ENCODE assay signal across 29 cellular contexts in genomic region chr16:57682809-57683318, GRCh38. TPM values are rescaled to one million over a fixed set of nuclear protein-coding genes. Genes with fewer than 3 reads are reported as not detected.
"Had no signal": no experiment of that assay in that cellular context is flagged by ENCODE, and none has a peak within 500 bp of the region (broad histone marks: within the 10 kb centered on the region; RNA-seq: fewer than 3 reads in every experiment).

No MANE protein-coding gene starts in this region.

- H3K4me1 ChIP-seq: gastrocnemius medialis, tibial nerve, vagina had no signal

- H3K27me3 ChIP-seq: breast epithelium, dorsolateral prefrontal cortex, esophagus squamous epithelium, gastrocnemius medialis, left lung, stomach, tibial nerve, vagina had no signal

- H3K27ac Mint-ChIP-seq: activated B cell treated with CpG ODN at 0.5 μM for 24 hours; activated CD4-positive, alpha-beta T cell treated with anti-CD3 and anti-CD28 coated beads for 36 hours; activated naive CD4-positive, alpha-beta T cell treated with anti-CD3 and anti-CD28 coated beads for 36 hours; natural killer cell treated with Interleukin-12 subunit alpha and Interleukin-12 subunit beta and Interleukin-15 and Interleukin-18, amount 100 ng/mL, for 72 hours; stimulated activated memory B cell treated with anti-CD40 and anti-IgM and Interleukin-4, amounts not matched to agents 10 μg/mL and 1 μg/mL and 100 μg/mL, for 72 hours had no signal

- H3K4me3 ChIP-seq: breast epithelium, dorsolateral prefrontal cortex, esophagus squamous epithelium, gastrocnemius medialis, left lung, lung, smooth muscle cell, stomach, suprapubic skin, tibial nerve, vagina had no signal

- FAIRE-seq: astrocyte, colon had no signal

- H3K4me1 Mint-ChIP-seq: activated CD4-positive, alpha-beta T cell treated with anti-CD3 and anti-CD28 coated beads for 36 hours; central memory CD8-positive, alpha-beta T cell had no signal

- H3K27ac ChIP-seq: breast epithelium, dorsolateral prefrontal cortex, esophagus squamous epithelium, gastrocnemius medialis, left lung, stomach, suprapubic skin, tibial nerve, vagina had no signal

- H3K9me3 ChIP-seq: breast epithelium, esophagus squamous epithelium, gastrocnemius medialis, left lung, stomach, suprapubic skin, tibial nerve, vagina had no signal

- H3K27me3 Mint-ChIP-seq: activated B cell treated with CpG ODN at 0.5 μM for 24 hours; activated CD4-positive, alpha-beta T cell treated with anti-CD3 and anti-CD28 coated beads for 36 hours; central memory CD8-positive, alpha-beta T cell; effector memory CD8-positive, alpha-beta T cell; natural killer cell treated with Interleukin-12 subunit alpha and Interleukin-12 subunit beta and Interleukin-15 and Interleukin-18, amount 100 ng/mL, for 72 hours; stimulated activated memory B cell treated with anti-CD40 and anti-IgM and Interleukin-4, amounts not matched to agents 10 μg/mL and 1 μg/mL and 100 μg/mL, for 72 hours had no signal

- DNase-seq: activated B cell treated with CpG ODN at 0.5 μM for 24 hours; activated CD4-positive, alpha-beta T cell treated with anti-CD3 and anti-CD28 coated beads for 36 hours; activated CD4-positive, alpha-beta T cell treated with anti-CD3 and anti-CD28 coated beads, Interleukin-2, amount 50 U/mL, for 4 hours; activated naive CD4-positive, alpha-beta T cell treated with anti-CD3 and anti-CD28 coated beads for 36 hours; activated T-cell treated with anti-CD3 and anti-CD28 coated beads, Interleukin-2, amount 50 U/mL, for 48 hours; dorsolateral prefrontal cortex; effector memory CD8-positive, alpha-beta T cell; esophagus squamous epithelium; gastrocnemius medialis; hippocampal formation; kidney glomerular epithelial cell; left lung; stimulated activated CD4-positive, alpha-beta T cell treated with anti-CD3 and anti-CD28 coated beads, Interleukin-15, amount 100 ng/mL, for 24 hours; stomach; T-helper 9 cell had no signal

- H3K36me3 ChIP-seq: breast epithelium, esophagus squamous epithelium, gastrocnemius medialis, stomach, suprapubic skin, tibial nerve, vagina had no signal

- H3K36me3 Mint-ChIP-seq: natural killer cell treated with Interleukin-12 subunit alpha and Interleukin-12 subunit beta and Interleukin-15 and Interleukin-18, amount 100 ng/mL, for 72 hours; stimulated activated memory B cell treated with anti-CD40 and anti-IgM and Interleukin-4, amounts not matched to agents 10 μg/mL and 1 μg/mL and 100 μg/mL, for 72 hours had no signal

- H3K4me2 ChIP-seq: smooth muscle cell had no signal

- H3K4me3 Mint-ChIP-seq: activated B cell treated with CpG ODN at 0.5 μM for 24 hours; activated CD4-positive, alpha-beta T cell treated with anti-CD3 and anti-CD28 coated beads for 36 hours; activated naive CD4-positive, alpha-beta T cell treated with anti-CD3 and anti-CD28 coated beads for 36 hours; central memory CD8-positive, alpha-beta T cell; effector memory CD8-positive, alpha-beta T cell; natural killer cell treated with Interleukin-12 subunit alpha and Interleukin-12 subunit beta and Interleukin-15 and Interleukin-18, amount 100 ng/mL, for 72 hours; stimulated activated memory B cell treated with anti-CD40 and anti-IgM and Interleukin-4, amounts not matched to agents 10 μg/mL and 1 μg/mL and 100 μg/mL, for 72 hours had no signal

- H3K9me3 Mint-ChIP-seq: activated B cell treated with CpG ODN at 0.5 μM for 24 hours; activated naive CD4-positive, alpha-beta T cell treated with anti-CD3 and anti-CD28 coated beads for 36 hours; central memory CD8-positive, alpha-beta T cell; effector memory CD8-positive, alpha-beta T cell; natural killer cell treated with Interleukin-12 subunit alpha and Interleukin-12 subunit beta and Interleukin-15 and Interleukin-18, amount 100 ng/mL, for 72 hours; stimulated activated memory B cell treated with anti-CD40 and anti-IgM and Interleukin-4, amounts not matched to agents 10 μg/mL and 1 μg/mL and 100 μg/mL, for 72 hours had no signal

- ATAC-seq: activated CD4-positive, alpha-beta T cell treated with anti-CD3 and anti-CD28 coated beads for 36 hours; effector memory CD8-positive, alpha-beta T cell; gastrocnemius medialis; left lung; natural killer cell treated with Interleukin-12 subunit alpha and Interleukin-12 subunit beta and Interleukin-15 and Interleukin-18, amount 100 ng/mL, for 72 hours; sciatic nerve; stimulated activated memory B cell treated with anti-CD40 and anti-IgM and Interleukin-4, amounts not matched to agents 10 μg/mL and 1 μg/mL and 100 μg/mL, for 72 hours had no signal

RNA-seq across cellular contexts. Expression of gene DRC7, which starts 11.7 kb away (rescaled TPM):
- total RNA-seq: activated B cell treated with CpG ODN at 0.5 μM for 24 hours; astrocyte; gastrocnemius medialis; natural killer cell treated with Interleukin-12 subunit alpha and Interleukin-12 subunit beta and Interleukin-15 and Interleukin-18, amount 100 ng/mL, for 72 hours; sciatic nerve; stomach; suprapubic skin; T-helper 1 cell treated with Interleukin-12 subunit alpha and Interleukin-12 subunit beta and Interleukin-4 antibody, amounts not matched to agents 30 ng/mL and 1 ng/mL, for 36 hours; vagina had no signal
- polyA plus RNA-seq: smooth muscle cell, stomach had no signal

RNA-seq across cellular contexts. Expression of gene ADGRG3, which starts 14.8 kb away (rescaled TPM):
- total RNA-seq: activated B cell treated with CpG ODN at 0.5 μM for 24 hours; activated CD4-positive, alpha-beta T cell treated with anti-CD3 and anti-CD28 coated beads for 36 hours; astrocyte; renal cortical epithelial cell; T-helper 1 cell treated with Interleukin-12 subunit alpha and Interleukin-12 subunit beta and Interleukin-4 antibody, amounts not matched to agents 30 ng/mL and 1 ng/mL, for 36 hours had no signal
- polyA plus RNA-seq: smooth muscle cell had no signal
